Comparison of ENCODE assay signal across 15 cellular contexts in genomic region chr6:84332139-84333034, GRCh38.
DNase-seq lines count a peak whose midpoint lies in the region; ATAC-seq, FAIRE-seq and TF ChIP-seq lines count a peak whose summit lies in the region.
"Had no signal": no experiment of that assay in that cellular context is flagged by ENCODE, and none has a peak within 500 bp of the region (broad histone marks: within the 10 kb centered on the region; RNA-seq: fewer than 3 reads in every experiment).

No MANE protein-coding gene starts in this region.

- H3K9me2 ChIP-seq in MM.1S (replicated peaks; ENCODE audit: insufficient read depth, low read length) = no peaks in the 10 kb centered on the region
- H3K9me2 ChIP-seq: SK-N-SH had no signal

- H3K36me3 ChIP-seq in MM.1S (replicated peaks; ENCODE audit: insufficient read depth, low read length) (no peaks in the 10 kb centered on the region), smooth muscle cell (ENCODE audit: low read depth) (no peaks in the 10 kb centered on the region)
- H3K36me3 ChIP-seq: neural progenitor cell had no signal

- H2AFZ ChIP-seq in MM.1S (ENCODE audit: low read length) = 0 out of 2 replicates have a peak overlapping the region, but pooled peaks have one; percentile 5
- no peak overlapping the region for H2AFZ ChIP-seq in smooth muscle cell (ENCODE audit: low read depth)
- H2AFZ ChIP-seq: neural progenitor cell had no signal

- H4K20me1 ChIP-seq in MM.1S (ENCODE audit: insufficient read depth, low read length) (no peaks in the 10 kb centered on the region), smooth muscle cell (ENCODE audit: low read depth) (no peaks in the 10 kb centered on the region)

- no peaks in the 10 kb centered on the region for H3K79me2 ChIP-seq in MM.1S (ENCODE audit: low read length)
- no peaks in the 10 kb centered on the region for H3K79me2 ChIP-seq in smooth muscle cell (ENCODE audit: low read depth)

- no peak for FAIRE-seq in RCC 7860 (lab: Jason Lieb, UNC)
- FAIRE-seq: HTR-8/SVneo, keratinocyte had no signal

- H3K4me2 ChIP-seq in MM.1S (ENCODE audit: low read depth, low read length) (no peak overlapping the region), smooth muscle cell (no peak overlapping the region)
- H3K4me2 ChIP-seq: neural progenitor cell, SK-N-SH had no signal

- H3K9ac ChIP-seq in MM.1S (ENCODE audit: low read length) (no peak overlapping the region), smooth muscle cell (ENCODE audit: low read depth) (no peak overlapping the region)
- H3K9ac ChIP-seq: neural progenitor cell, SK-N-SH had no signal

- H3K27me3 ChIP-seq in MM.1S (replicated peaks; ENCODE audit: insufficient read depth, low read length) = no peaks in the 10 kb centered on the region
- H3K27me3 ChIP-seq in smooth muscle cell (ENCODE audit: low read depth) = peaks cover 5% of the 10 kb centered on the region
- H3K27me3 ChIP-seq: neural progenitor cell had no signal

- WGBS in smooth muscle cell (ENCODE audit: low lambda C conversion rate) = 91% methylated on average over 3 of the region's 3 CpGs

- H3F3A ChIP-seq in MM.1S (ENCODE audit: insufficient read depth, low read length) (no peaks in the 10 kb centered on the region), smooth muscle cell (ENCODE audit: low read depth) (no peaks in the 10 kb centered on the region)

- H3K9me3 ChIP-seq in MM.1S (replicated peaks; ENCODE audit: insufficient read depth, low read length) = no peaks in the 10 kb centered on the region
- no peaks in the 10 kb centered on the region for H3K9me3 ChIP-seq in smooth muscle cell (replicated peaks; ENCODE audit: low read depth)
- H3K9me3 ChIP-seq: SK-N-SH had no signal

- H3K4me3 ChIP-seq in MM.1S (ENCODE audit: low read length) = no peak overlapping the region
- H3K4me3 ChIP-seq in smooth muscle cell = no peak overlapping the region
- H3K4me3 ChIP-seq: neural progenitor cell had no signal

- ATAC-seq in GM19467 (IDR thresholded peaks at IDR 0.05; ENCODE audit: unreplicated experiment) (peak; percentile 92), HG02943 (IDR thresholded peaks at IDR 0.05; ENCODE audit: low read depth, unreplicated experiment) (peak; percentile 87)

- TF ChIP-seq CTCF in GM13977 (IDR thresholded peaks at IDR 0.05; ENCODE audit: extremely low read depth, insufficient read depth, missing control alignments) (no peak), MM.1S (IDR thresholded peaks at IDR 0.05; ENCODE audit: low read length) (no peak), smooth muscle cell (IDR thresholded peaks at IDR 0.05; ENCODE audit: borderline replicate concordance, insufficient read depth, poor library complexity, severe bottlenecking) (no peak)

- in situ Hi-C loops in GM13977 (cut with MboI; ENCODE audit: low pct_unique_long_range_greater_than_20kb, low sequenced_read_pairs, unreplicated experiment) = no loop called here

- 0 out of 2 replicates have a peak, but pooled peaks cover 6% of the 10 kb centered on the region for H3K4me1 ChIP-seq in MM.1S (ENCODE audit: low read length)
- H3K4me1 ChIP-seq in smooth muscle cell (ENCODE audit: low read depth) = no peaks in the 10 kb centered on the region
- H3K4me1 ChIP-seq: neural progenitor cell had no signal

- DNase-seq in GM13977 (ENCODE audit: low spot score) (peak; percentile 40), MM.1S (peak; percentile 10), RCC 7860 (ENCODE audit: low spot score) (no peak), smooth muscle cell (lab: John Stamatoyannopoulos, UW; ENCODE audit: unreplicated experiment) (no peak), NCI-H2029 treated with DMSO at 0.1 percent for 48 hours (lab: John Stamatoyannopoulos, UW) (no peak)
- DNase-seq in stimulated activated CD4-positive, alpha-beta T cell treated with anti-CD3 and anti-CD28 coated beads, Interleukin-15, amount 100 ng/mL, for 24 hours = no peak
- DNase-seq: activated CD8-positive, alpha-beta memory T cell treated with anti-CD3 and anti-CD28 coated beads for 24 hours; aorta; erythroblast; SK-N-SH had no signal

- H3K27ac ChIP-seq in MM.1S (ENCODE audit: low read length) (no peak overlapping the region), smooth muscle cell (ENCODE audit: low read depth) (no peak overlapping the region)
- H3K27ac ChIP-seq: neural progenitor cell had no signal

Comparison
In these comparisons a context has a peak if more than half of its experiments do, and no peak if none do; other contexts are left out.
1. DNase-seq: peak in GM13977 (single experiment) and MM.1S (single experiment); none in RCC 7860 (single experiment), smooth muscle cell (single experiment), stimulated activated CD4-positive, alpha-beta T cell treated with anti-CD3 and anti-CD28 coated beads, Interleukin-15, amount 100 ng/mL, for 24 hours (single experiment) and NCI-H2029 treated with DMSO at 0.1 percent for 48 hours (single experiment).